20 cellular contexts compared by ENCODE assay signal in genomic region chr14:38791862-38792261, GRCh38.
"Had no signal": no experiment of that assay in that cellular context is flagged by ENCODE, and none has a peak within 500 bp of the region (broad histone marks: within the 10 kb centered on the region; RNA-seq: fewer than 3 reads in every experiment).

No MANE protein-coding gene starts in this region.

- H3K4me3 Mint-ChIP-seq: naive thymus-derived CD4-positive, alpha-beta T cell; nephron progenitor cell; stimulated activated naive B cell treated with anti-CD40 and anti-IgM and Interleukin-4, amounts not matched to agents 10 μg/mL and 1 μg/mL and 100 μg/mL, for 72 hours; stimulated activated naive CD8-positive, alpha-beta T cell treated with anti-CD3 and anti-CD28 coated beads, Interleukin-15, amount 100 ng/mL, for 72 hours had no signal

- H3K27me3 Mint-ChIP-seq: stimulated activated naive B cell treated with anti-CD40 and anti-IgM and Interleukin-4, amounts not matched to agents 10 μg/mL and 1 μg/mL and 100 μg/mL, for 72 hours; stimulated activated naive CD8-positive, alpha-beta T cell treated with anti-CD3 and anti-CD28 coated beads, Interleukin-15, amount 100 ng/mL, for 72 hours had no signal

- H3K4me3 ChIP-seq: coronary artery, heart left ventricle, sigmoid colon, skin epidermis, testis, tibial nerve, upper lobe of right lung, vagina had no signal

- H3K36me3 Mint-ChIP-seq: naive thymus-derived CD4-positive, alpha-beta T cell; stimulated activated naive B cell treated with anti-CD40 and anti-IgM and Interleukin-4, amounts not matched to agents 10 μg/mL and 1 μg/mL and 100 μg/mL, for 72 hours had no signal

- H3K4me1 Mint-ChIP-seq: naive thymus-derived CD4-positive, alpha-beta T cell; nephron progenitor cell; stimulated activated naive B cell treated with anti-CD40 and anti-IgM and Interleukin-4, amounts not matched to agents 10 μg/mL and 1 μg/mL and 100 μg/mL, for 72 hours; stimulated activated naive CD8-positive, alpha-beta T cell treated with anti-CD3 and anti-CD28 coated beads, Interleukin-15, amount 100 ng/mL, for 72 hours had no signal

- FAIRE-seq: frontal cortex, islet of Langerhans had no signal

- H3K9me3 ChIP-seq: heart left ventricle, sigmoid colon, testis, tibial nerve, upper lobe of right lung, vagina had no signal

- H3K27ac Mint-ChIP-seq: naive thymus-derived CD4-positive, alpha-beta T cell; nephron progenitor cell; stimulated activated naive B cell treated with anti-CD40 and anti-IgM and Interleukin-4, amounts not matched to agents 10 μg/mL and 1 μg/mL and 100 μg/mL, for 72 hours; stimulated activated naive CD8-positive, alpha-beta T cell treated with anti-CD3 and anti-CD28 coated beads, Interleukin-15, amount 100 ng/mL, for 72 hours had no signal

- H3K4me1 ChIP-seq: heart left ventricle, sigmoid colon, testis, upper lobe of right lung, vagina had no signal

- ATAC-seq: heart left ventricle; naive thymus-derived CD4-positive, alpha-beta T cell; stimulated activated naive B cell treated with anti-CD40 and anti-IgM and Interleukin-4, amounts not matched to agents 10 μg/mL and 1 μg/mL and 100 μg/mL, for 72 hours; stimulated activated naive CD8-positive, alpha-beta T cell treated with anti-CD3 and anti-CD28 coated beads, Interleukin-15, amount 100 ng/mL, for 72 hours; upper lobe of right lung had no signal

- H3K27me3 ChIP-seq: heart left ventricle, sigmoid colon, testis, tibial nerve, upper lobe of right lung, vagina had no signal

- H3K27ac ChIP-seq: coronary artery, heart left ventricle, sigmoid colon, skin epidermis, testis, tibial nerve, upper lobe of right lung, vagina had no signal

- DNase-seq: effector CD4-positive, alpha-beta T cell; heart left ventricle; hippocampal formation; kidney glomerular epithelial cell; naive thymus-derived CD4-positive, alpha-beta T cell; nephron progenitor cell; posterior cingulate gyrus; sigmoid colon; stimulated activated CD4-positive, alpha-beta T cell treated with anti-CD3 and anti-CD28 coated beads, Interleukin-2, amount 100 ng/mL, for 24 hours; stimulated activated CD4-positive, alpha-beta T cell treated with anti-CD3 and anti-CD28 coated beads, Interleukin-4, amount 100 ng/mL, for 4 hours; stimulated activated naive B cell treated with anti-CD40 and anti-IgM and Interleukin-4, amounts not matched to agents 10 μg/mL and 1 μg/mL and 100 μg/mL, for 72 hours; stimulated activated naive CD8-positive, alpha-beta T cell treated with anti-CD3 and anti-CD28 coated beads, Interleukin-15, amount 100 ng/mL, for 72 hours; testis; upper lobe of right lung had no signal

- H3K36me3 ChIP-seq: heart left ventricle, sigmoid colon, tibial nerve, upper lobe of right lung, vagina had no signal

- H3K9me3 Mint-ChIP-seq: nephron progenitor cell; stimulated activated naive B cell treated with anti-CD40 and anti-IgM and Interleukin-4, amounts not matched to agents 10 μg/mL and 1 μg/mL and 100 μg/mL, for 72 hours; stimulated activated naive CD8-positive, alpha-beta T cell treated with anti-CD3 and anti-CD28 coated beads, Interleukin-15, amount 100 ng/mL, for 72 hours had no signal
